Comparison of ENCODE assay signal across 17 cellular contexts in the genomic region with DNA sequence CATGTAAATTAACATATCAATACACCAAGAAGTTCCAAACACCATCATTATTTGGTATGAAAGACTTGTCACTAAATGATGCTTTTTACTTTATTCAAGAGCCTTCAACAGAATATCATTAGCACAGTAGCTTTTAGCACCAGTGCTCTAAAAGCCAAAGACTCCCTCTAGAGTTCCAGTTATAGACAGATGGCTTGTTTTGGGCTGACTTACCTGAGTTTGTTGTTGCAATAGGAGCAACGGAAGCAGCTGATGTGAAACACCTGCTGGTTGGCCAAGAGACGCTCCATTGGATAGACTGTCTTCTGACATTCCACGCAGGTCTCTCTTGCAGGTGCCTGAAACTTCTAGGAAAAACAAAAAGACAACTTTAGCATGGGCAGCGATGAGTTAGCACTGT.
"Had no signal": no experiment of that assay in that cellular context is flagged by ENCODE, and none has a peak within 500 bp of the region (broad histone marks: within the 10 kb centered on the region; RNA-seq: fewer than 3 reads in every experiment).

No MANE protein-coding gene starts in this region.

- H3K4me1 Mint-ChIP-seq: neural crest cell had no signal

- H3K4me3 Mint-ChIP-seq: activated CD4-positive, alpha-beta memory T cell treated with anti-CD3 and anti-CD28 coated beads, Interleukin-2, amount 10 ng/mL, durations not matched to agents 7 days and 5 days; activated naive CD8-positive, alpha-beta T cell treated with anti-CD3 and anti-CD28 coated beads, Interleukin-2, amount 10 ng/mL, durations not matched to agents 7 days and 5 days; dendritic cell treated with granulocyte-macrophage colony-stimulating factor and Interleukin-4, amounts not matched to agents 40 ng/mL and 50 ng/mL, for 4 days; neural crest cell; stimulated activated naive CD8-positive, alpha-beta T cell treated with anti-CD3 and anti-CD28 coated beads, Interleukin-15, amount 100 ng/mL, for 72 hours had no signal

- H3K27ac Mint-ChIP-seq: activated naive CD8-positive, alpha-beta T cell treated with anti-CD3 and anti-CD28 coated beads, Interleukin-2, amount 10 ng/mL, durations not matched to agents 7 days and 5 days; dendritic cell treated with granulocyte-macrophage colony-stimulating factor and Interleukin-4, amounts not matched to agents 40 ng/mL and 50 ng/mL, for 4 days; progenitor cell of endocrine pancreas had no signal

- H3K27me3 ChIP-seq: brain microvascular endothelial cell, esophagus muscularis mucosa, gastroesophageal sphincter, heart left ventricle, vagina had no signal

- H3K9me3 Mint-ChIP-seq: activated CD4-positive, alpha-beta memory T cell treated with anti-CD3 and anti-CD28 coated beads, Interleukin-2, amount 10 ng/mL, durations not matched to agents 7 days and 5 days; activated naive CD8-positive, alpha-beta T cell treated with anti-CD3 and anti-CD28 coated beads, Interleukin-2, amount 10 ng/mL, durations not matched to agents 7 days and 5 days; dendritic cell treated with granulocyte-macrophage colony-stimulating factor and Interleukin-4, amounts not matched to agents 40 ng/mL and 50 ng/mL, for 4 days; neural crest cell; stimulated activated naive CD8-positive, alpha-beta T cell treated with anti-CD3 and anti-CD28 coated beads, Interleukin-15, amount 100 ng/mL, for 72 hours had no signal

- H3K27me3 Mint-ChIP-seq: activated CD4-positive, alpha-beta memory T cell treated with anti-CD3 and anti-CD28 coated beads, Interleukin-2, amount 10 ng/mL, durations not matched to agents 7 days and 5 days; activated naive CD8-positive, alpha-beta T cell treated with anti-CD3 and anti-CD28 coated beads, Interleukin-2, amount 10 ng/mL, durations not matched to agents 7 days and 5 days; dendritic cell treated with granulocyte-macrophage colony-stimulating factor and Interleukin-4, amounts not matched to agents 40 ng/mL and 50 ng/mL, for 4 days; progenitor cell of endocrine pancreas; stimulated activated naive CD8-positive, alpha-beta T cell treated with anti-CD3 and anti-CD28 coated beads, Interleukin-15, amount 100 ng/mL, for 72 hours had no signal

- H3K27ac ChIP-seq: brain microvascular endothelial cell, esophagus muscularis mucosa, heart left ventricle, left ventricle myocardium inferior, vagina had no signal

- H3K4me3 ChIP-seq: esophagus muscularis mucosa, gastroesophageal sphincter, heart left ventricle, left ventricle myocardium inferior, vagina had no signal

- H3K9me3 ChIP-seq: esophagus muscularis mucosa, gastroesophageal sphincter, heart left ventricle, left ventricle myocardium inferior, vagina had no signal

- DNase-seq: activated CD4-positive, alpha-beta memory T cell treated with anti-CD3 and anti-CD28 coated beads, Interleukin-2, amount 10 ng/mL, durations not matched to agents 7 days and 5 days; activated naive CD8-positive, alpha-beta T cell treated with anti-CD3 and anti-CD28 coated beads, Interleukin-2, amount 10 ng/mL, durations not matched to agents 7 days and 5 days; anterior cingulate cortex; brain microvascular endothelial cell; effector CD8-positive, alpha-beta T cell; heart left ventricle; left ventricle myocardium inferior; mammary epithelial cell; stimulated activated CD8-positive, alpha-beta memory T cell treated with anti-CD3 and anti-CD28 coated beads, Interleukin-4, amount 100 ng/mL, for 48 hours; stimulated activated naive CD8-positive, alpha-beta T cell treated with anti-CD3 and anti-CD28 coated beads, Interleukin-15, amount 100 ng/mL, for 72 hours; trophoblast cell had no signal

- ATAC-seq: gastroesophageal sphincter; stimulated activated naive CD8-positive, alpha-beta T cell treated with anti-CD3 and anti-CD28 coated beads, Interleukin-15, amount 100 ng/mL, for 72 hours had no signal
